ENCODE assay signal across 17 cellular contexts in genomic region chr14:104217486-104218360, GRCh38.
DNase-seq lines count a peak whose midpoint lies in the region; ATAC-seq, FAIRE-seq and TF ChIP-seq lines count a peak whose summit lies in the region.
"Had no signal": no experiment of that assay in that cellular context is flagged by ENCODE, and none has a peak within 500 bp of the region (broad histone marks: within the 10 kb centered on the region; RNA-seq: fewer than 3 reads in every experiment).

No MANE protein-coding gene starts in this region.

- H3K9ac ChIP-seq in BLaER1 (no peak overlapping the region), Karpas-422 (ENCODE audit: low read length) (no peak overlapping the region), kidney (ENCODE audit: low read length in 2 of 2) (no peak overlapping the region)

- H3K4me2 ChIP-seq in BLaER1 (peak overlapping the region; percentile 21; the same call in 1 of the 2 replicates), Karpas-422 (ENCODE audit: low read depth, low read length, poor library complexity, severe bottlenecking) (no peak overlapping the region)

- ATAC-seq in psoas muscle: no peak
- no peak for ATAC-seq in GM18517 (IDR thresholded peaks at IDR 0.05; ENCODE audit: unreplicated experiment)

- H3K9me3 ChIP-seq in BLaER1: no peaks in the 10 kb centered on the region
- H3K9me3 ChIP-seq in Karpas-422 (ENCODE audit: low read length): no peaks in the 10 kb centered on the region
- no peaks in the 10 kb centered on the region for H3K9me3 ChIP-seq in kidney (ENCODE audit: control insufficient read depth in 1 of 2, low read length in 2 of 2)
- no peaks in the 10 kb centered on the region for H3K9me3 ChIP-seq in psoas muscle
- H3K9me3 ChIP-seq: HAP-1 had no signal

- intact Hi-C loops in kidney (cut with DNase I): no loop called here
- intact Hi-C loops in psoas muscle (cut with DNase I): no loop called here

- H3K27me3 ChIP-seq in BLaER1 (peaks cover 28% of the 10 kb centered on the region), Karpas-422 (ENCODE audit: low read length) (no peaks in the 10 kb centered on the region), psoas muscle (ENCODE audit: insufficient read depth in 3 of 3, low read length in 2 of 3) (peaks cover 0 to 45% (median 17%) of the 10 kb centered on the region in 3 donors)

- H4K20me1 ChIP-seq in BLaER1 (no peaks in the 10 kb centered on the region), Karpas-422 (ENCODE audit: insufficient read depth, low read depth, low read length) (0 out of 2 replicates have a peak, but pooled peaks cover 4% of the 10 kb centered on the region)

- H3K36me3 ChIP-seq in BLaER1 (no peaks in the 10 kb centered on the region), Karpas-422 (ENCODE audit: insufficient read depth, low read length) (no peaks in the 10 kb centered on the region), kidney (ENCODE audit: control insufficient read depth in 1 of 2, insufficient read depth in 2 of 2, low read length in 2 of 2) (no peaks in the 10 kb centered on the region), psoas muscle (ENCODE audit: insufficient read depth in 1 of 2, low read depth in 1 of 2) (no peaks in the 10 kb centered on the region)
- H3K36me3 ChIP-seq: HAP-1 had no signal

- H3K27ac ChIP-seq in BLaER1 (no peak overlapping the region), Karpas-422 (ENCODE audit: low read length) (no peak overlapping the region), kidney (ENCODE audit: low read depth in 2 of 2, low read length in 2 of 2) (no peak overlapping the region), psoas muscle (no peak overlapping the region)

- TF ChIP-seq CTCF in kidney (IDR thresholded peaks at IDR 0.05; ENCODE audit: borderline replicate concordance, extremely low read depth, insufficient read depth): no peak
- no peak for TF ChIP-seq CTCF in psoas muscle (IDR thresholded peaks at IDR 0.05)

- FAIRE-seq in kidney (lab: Jason Lieb, UNC): no peak

- no peaks in the 10 kb centered on the region for H3K9me2 ChIP-seq in Karpas-422 (replicated peaks; ENCODE audit: insufficient read depth, low read length)

- peaks cover 41% of the 10 kb centered on the region for H3K4me1 ChIP-seq in BLaER1
- peaks cover 7% of the 10 kb centered on the region for H3K4me1 ChIP-seq in Karpas-422 (ENCODE audit: low read length)
- H3K4me1 ChIP-seq in kidney (ENCODE audit: control insufficient read depth in 1 of 2, insufficient read depth in 1 of 2, low read depth in 1 of 2, low read length in 2 of 2): no peaks in the 10 kb centered on the region
- H3K4me1 ChIP-seq in psoas muscle: no peaks in the 10 kb centered on the region
- H3K4me1 ChIP-seq: HAP-1 had no signal

- peak; percentile 54 for DNase-seq in Karpas-422
- peak; percentile 51 for DNase-seq in kidney
- DNase-seq in psoas muscle: peak; percentile 11 to 12
- no peak for DNase-seq in kidney tubule cell (ENCODE audit: low spot score)
- no peak for DNase-seq in activated CD4-positive, alpha-beta T cell treated with anti-CD3 and anti-CD28 coated beads, Interleukin-2, amount 50 U/mL, for 48 hours
- DNase-seq: ACHN; AML-193; CD4-positive, alpha-beta T cell; DMS53; IMR-90; NCI-H187; NCI-H345; NCI-H69; SIG-M5 had no signal

- H3K4me3 ChIP-seq in BLaER1: no peak overlapping the region
- no peak overlapping the region for H3K4me3 ChIP-seq in Karpas-422 (ENCODE audit: low read length)
- no peak overlapping the region for H3K4me3 ChIP-seq in kidney (ENCODE audit: low read length in 2 of 2)
- H3K4me3 ChIP-seq in psoas muscle: no peak overlapping the region
- H3K4me3 ChIP-seq: HAP-1 had no signal

- no peak overlapping the region for H2AFZ ChIP-seq in Karpas-422 (ENCODE audit: low read length)

- 86 to 89% (median 87%) methylated on average over 18 to 21 of the region's 21 CpGs for WGBS in psoas muscle, 3 donors

- no peaks in the 10 kb centered on the region for H3K79me2 ChIP-seq in Karpas-422 (ENCODE audit: low read length)

Comparison
In these comparisons a context has a peak if more than half of its experiments do, and no peak if none do; other contexts are left out.
1. DNase-seq: peak in Karpas-422 (single experiment), kidney (single experiment) and psoas muscle (2 of 2); none in kidney tubule cell (single experiment) and activated CD4-positive, alpha-beta T cell treated with anti-CD3 and anti-CD28 coated beads, Interleukin-2, amount 50 U/mL, for 48 hours (0 of 2).